Comparison of ENCODE assay signal across 34 cellular contexts in the genomic region with DNA sequence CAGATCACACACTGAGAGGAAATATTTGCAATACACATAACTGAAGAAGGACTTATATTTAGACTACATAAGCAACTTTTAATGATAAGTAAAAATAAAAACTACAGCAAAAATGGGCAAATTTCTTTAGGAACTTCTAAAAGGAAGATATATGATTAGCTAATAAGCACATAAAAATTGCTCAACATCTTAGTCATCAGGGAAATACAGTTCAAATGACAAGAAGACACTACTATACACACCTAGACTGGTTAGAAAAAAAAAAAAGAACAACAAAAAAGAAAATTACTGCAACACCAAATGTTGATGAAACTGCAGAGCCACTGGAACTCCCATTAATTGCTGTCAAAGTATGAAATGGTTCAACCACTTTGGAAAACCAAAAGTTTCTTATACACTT.
"Had no signal": no experiment of that assay in that cellular context is flagged by ENCODE, and none has a peak within 500 bp of the region (broad histone marks: within the 10 kb centered on the region; RNA-seq: fewer than 3 reads in every experiment).

No MANE protein-coding gene starts in this region.

- H2AFZ ChIP-seq: parathyroid adenoma had no signal

- H3K9me3 ChIP-seq: heart right ventricle, lower lobe of right lung, mucosa of descending colon, neutrophil, right atrium auricular region, suprapubic skin, transverse colon, upper lobe of right lung, uterus had no signal

- FAIRE-seq: endometrium, keratinocyte had no signal

- H3K27me3 Mint-ChIP-seq: effector memory CD8-positive, alpha-beta T cell; memory B cell; naive B cell; natural killer cell treated with Interleukin-12 subunit alpha and Interleukin-12 subunit beta and Interleukin-15 and Interleukin-18, amount 100 ng/mL, for 72 hours; progenitor cell of endocrine pancreas; stimulated activated naive CD8-positive, alpha-beta T cell treated with anti-CD3 and anti-CD28 coated beads, Interleukin-15, amount 100 ng/mL, for 72 hours had no signal

- ATAC-seq: effector memory CD8-positive, alpha-beta T cell; heart right ventricle; left ventricle myocardium superior; lower lobe of right lung; mucosa of descending colon; natural killer cell treated with Interleukin-12 subunit alpha and Interleukin-12 subunit beta and Interleukin-15 and Interleukin-18, amount 100 ng/mL, for 72 hours; sciatic nerve; stimulated activated naive CD8-positive, alpha-beta T cell treated with anti-CD3 and anti-CD28 coated beads, Interleukin-15, amount 100 ng/mL, for 72 hours; upper lobe of right lung had no signal

- H3K4me3 ChIP-seq: coronary artery, heart right ventricle, lower lobe of right lung, mucosa of descending colon, right atrium auricular region, smooth muscle cell, suprapubic skin, transverse colon, upper lobe of right lung, uterus had no signal

- H3K27ac ChIP-seq: coronary artery, heart right ventricle, lower lobe of right lung, neutrophil, parathyroid adenoma, right atrium auricular region, suprapubic skin, transverse colon, upper lobe of right lung, uterus had no signal

- H3K4me1 Mint-ChIP-seq: immature natural killer cell; memory B cell; mesothelial cell of epicardium; naive B cell; neural crest cell; stimulated activated naive CD8-positive, alpha-beta T cell treated with anti-CD3 and anti-CD28 coated beads, Interleukin-15, amount 100 ng/mL, for 72 hours had no signal

- H3K4me3 Mint-ChIP-seq: effector memory CD8-positive, alpha-beta T cell; immature natural killer cell; memory B cell; mesothelial cell of epicardium; naive B cell; natural killer cell treated with Interleukin-12 subunit alpha and Interleukin-12 subunit beta and Interleukin-15 and Interleukin-18, amount 100 ng/mL, for 72 hours; neural crest cell; stimulated activated naive CD8-positive, alpha-beta T cell treated with anti-CD3 and anti-CD28 coated beads, Interleukin-15, amount 100 ng/mL, for 72 hours had no signal

- H3K27me3 ChIP-seq: heart right ventricle, neutrophil, right atrium auricular region, suprapubic skin, transverse colon, upper lobe of right lung, uterus had no signal

- H3K36me3 ChIP-seq: heart right ventricle, lower lobe of right lung, neutrophil, right atrium auricular region, suprapubic skin, transverse colon, upper lobe of right lung, uterus had no signal

- H3K9ac ChIP-seq: parathyroid adenoma had no signal

- H3K4me1 ChIP-seq: heart right ventricle, lower lobe of right lung, parathyroid adenoma, right atrium auricular region, suprapubic skin, transverse colon, upper lobe of right lung, uterus had no signal

- H3K27ac Mint-ChIP-seq: effector memory CD8-positive, alpha-beta T cell; immature natural killer cell; memory B cell; mesothelial cell of epicardium; naive B cell; natural killer cell treated with Interleukin-12 subunit alpha and Interleukin-12 subunit beta and Interleukin-15 and Interleukin-18, amount 100 ng/mL, for 72 hours; progenitor cell of endocrine pancreas; stimulated activated naive CD8-positive, alpha-beta T cell treated with anti-CD3 and anti-CD28 coated beads, Interleukin-15, amount 100 ng/mL, for 72 hours had no signal

- H3K4me2 ChIP-seq: smooth muscle cell had no signal

- H3K79me2 ChIP-seq: parathyroid adenoma had no signal

- H3K36me3 Mint-ChIP-seq: immature natural killer cell; memory B cell; mesothelial cell of epicardium; naive B cell; natural killer cell treated with Interleukin-12 subunit alpha and Interleukin-12 subunit beta and Interleukin-15 and Interleukin-18, amount 100 ng/mL, for 72 hours had no signal

- DNase-seq: dermis blood vessel endothelial cell; effector memory CD8-positive, alpha-beta T cell; foreskin melanocyte; glutamatergic neuron; heart right ventricle; hippocampal formation; immature natural killer cell; left ventricle myocardium superior; lower lobe of right lung; mucosa of descending colon; naive B cell; stimulated activated CD4-positive, alpha-beta T cell treated with anti-CD3 and anti-CD28 coated beads, Interleukin-12 subunit alpha, Interleukin-12 subunit beta, amount 100 ng/mL, for 4 hours; stimulated activated CD4-positive, alpha-beta T cell treated with anti-CD3 and anti-CD28 coated beads, Interleukin-1b, Interleukin-23, amount 100 ng/mL, for 48 hours; stimulated activated CD4-positive, alpha-beta T cell treated with anti-CD3 and anti-CD28 coated beads, Interleukin-4, amount 100 ng/mL, for 1 hour; stimulated activated CD8-positive, alpha-beta memory T cell treated with anti-CD3 and anti-CD28 coated beads, Interleukin-4, amount 100 ng/mL, for 48 hours; stimulated activated naive CD4-positive, alpha-beta T cell; stimulated activated naive CD8-positive, alpha-beta T cell treated with anti-CD3 and anti-CD28 coated beads, Interleukin-15, amount 100 ng/mL, for 72 hours; transverse colon; upper lobe of right lung; uterus had no signal

- H3K9me3 Mint-ChIP-seq: memory B cell had no signal
